ENCODE assay signal across 23 cellular contexts in genomic region chr7:88437132-88437531, GRCh38.
DNase-seq lines count a peak whose midpoint lies in the region; ATAC-seq and TF ChIP-seq lines count a peak whose summit lies in the region.
"Had no signal": no experiment of that assay in that cellular context is flagged by ENCODE, and none has a peak within 500 bp of the region (broad histone marks: within the 10 kb centered on the region; RNA-seq: fewer than 3 reads in every experiment).

No MANE protein-coding gene starts in this region.

- H3K36me3 ChIP-seq in MG63 (no peaks in the 10 kb centered on the region), SK-N-SH (replicated peaks in 1 of 2; ENCODE audit: control insufficient read depth in 1 of 2, insufficient read depth in 2 of 2, low read length in 1 of 2) (no peaks in the 10 kb centered on the region)
- H3K36me3 ChIP-seq: BLaER1 treated with 17β-estradiol and CSF1 and Interleukin-3, amounts not matched to agents 10 nM and 100 nM; cardiac muscle cell; uterus had no signal

- no peaks in the 10 kb centered on the region for H3F3A ChIP-seq in SK-N-SH (replicated peaks; ENCODE audit: insufficient read depth)

- no peak for TF ChIP-seq CTCF in SK-N-SH (IDR thresholded peaks at IDR 0.05)

- CTCF ChIA-PET in SK-N-SH (lab: Yijun Ruan, JAX): no interaction called here

- ATAC-seq in GM18502 (IDR thresholded peaks at IDR 0.05; ENCODE audit: poor library complexity, unreplicated experiment) (peak; percentile 72), GM18909 (IDR thresholded peaks at IDR 0.05; ENCODE audit: poor library complexity, unreplicated experiment) (peak; percentile 52), GM21786 (IDR thresholded peaks at IDR 0.05; ENCODE audit: unreplicated experiment) (peak; percentile 57), HG03342 (IDR thresholded peaks at IDR 0.05; ENCODE audit: unreplicated experiment) (peak; percentile 57)
- ATAC-seq: GM23338, Panc1 had no signal

- no peaks in the 10 kb centered on the region for H4K20me1 ChIP-seq in SK-N-SH (ENCODE audit: insufficient read depth)
- H4K20me1 ChIP-seq: BLaER1 treated with 17β-estradiol and CSF1 and Interleukin-3, amounts not matched to agents 10 nM and 100 nM had no signal

- H3K9me3 ChIP-seq in MG63 (no peaks in the 10 kb centered on the region), SK-N-SH (no peaks in the 10 kb centered on the region)
- H3K9me3 ChIP-seq: BLaER1 treated with 17β-estradiol and CSF1 and Interleukin-3, amounts not matched to agents 10 nM and 100 nM; uterus had no signal

- TF ChIP-seq RAD21 in SK-N-SH (IDR thresholded peaks at IDR 0.05; ENCODE audit: low read length): no peak

- no peak overlapping the region for H3K4me2 ChIP-seq in SK-N-SH
- H3K4me2 ChIP-seq: BLaER1 treated with 17β-estradiol and CSF1 and Interleukin-3, amounts not matched to agents 10 nM and 100 nM; GM23338 had no signal

- H3K4me3 ChIP-seq in MG63 (no peak overlapping the region), SK-N-SH (ENCODE audit: low read depth in 2 of 2, low read length in 1 of 2) (no peak overlapping the region)
- H3K4me3 ChIP-seq: BLaER1 treated with 17β-estradiol and CSF1 and Interleukin-3, amounts not matched to agents 10 nM and 100 nM; cardiac muscle cell; GM23338; uterus had no signal

- H2AFZ ChIP-seq in SK-N-SH (ENCODE audit: low read depth): no peak overlapping the region
- H2AFZ ChIP-seq: GM23338 had no signal

- no peaks in the 10 kb centered on the region for H3K79me2 ChIP-seq in SK-N-SH (ENCODE audit: insufficient read depth)

- H3K9me2 ChIP-seq in SK-N-SH: no peaks in the 10 kb centered on the region

- POLR2A ChIA-PET in SK-N-SH (lab: Yijun Ruan, JAX): no interaction called here

- H3K27ac ChIP-seq in SK-N-SH (ENCODE audit: low read depth in 2 of 2, low read length in 1 of 2): no peak overlapping the region
- H3K27ac ChIP-seq: BLaER1 treated with 17β-estradiol and CSF1 and Interleukin-3, amounts not matched to agents 10 nM and 100 nM; cardiac muscle cell; uterus had no signal

- DNase-seq in MG63 (no peak), SK-N-SH (no peak), AG08395 (ENCODE audit: low spot score) (no peak)
- no peak for DNase-seq in stimulated activated CD4-positive, alpha-beta T cell treated with anti-CD3 and anti-CD28 coated beads, Interleukin-2, amount 100 ng/mL, for 48 hours
- DNase-seq: activated CD4-positive, alpha-beta T cell treated with anti-CD3 and anti-CD28 coated beads for 1 hour; activated naive CD4-positive, alpha-beta T cell treated with anti-CD3 and anti-CD28 coated beads, Interleukin-2, amount 50 U/mL, for 16 hours; activated T-cell treated with anti-CD3 and anti-CD28 coated beads, Interleukin-2, amount 50 U/mL, for 48 hours; anterior cingulate cortex; dermis blood vessel endothelial cell; IMR-90; NCI-H1436; NK-92 treated with Interleukin-12 subunit alpha and Interleukin-12 subunit beta, amount 100 ng/mL, for 24 hours; SIG-M5; T-helper 1 cell; uterus had no signal

- TF ChIP-seq EP300 in SK-N-SH (IDR thresholded peaks at IDR 0.05; ENCODE audit: borderline replicate concordance in 1 of 2, low read depth in 1 of 2, low read length in 1 of 2): no peak

- H3K9ac ChIP-seq in SK-N-SH: no peak overlapping the region
- H3K9ac ChIP-seq: BLaER1 treated with 17β-estradiol and CSF1 and Interleukin-3, amounts not matched to agents 10 nM and 100 nM had no signal

- H3K4me1 ChIP-seq in SK-N-SH (ENCODE audit: control insufficient read depth in 1 of 2, insufficient read depth in 2 of 2, low read depth in 1 of 2, low read length in 1 of 2): peaks cover 0 to 10% of the 10 kb centered on the region in 2 experiments; a peak in 2 of 4 replicates
- H3K4me1 ChIP-seq: BLaER1 treated with 17β-estradiol and CSF1 and Interleukin-3, amounts not matched to agents 10 nM and 100 nM; uterus had no signal

- no peaks in the 10 kb centered on the region for H3K27me3 ChIP-seq in MG63
- no peaks in the 10 kb centered on the region for H3K27me3 ChIP-seq in SK-N-SH (ENCODE audit: insufficient read depth)
- H3K27me3 ChIP-seq: BLaER1 treated with 17β-estradiol and CSF1 and Interleukin-3, amounts not matched to agents 10 nM and 100 nM; cardiac muscle cell; uterus had no signal

TF ChIP-seq in SK-N-SH, 30 proteins besides CTCF, POLR2A, EP300 and RAD21:
- no peak for TF ChIP-seq YY1 (IDR thresholded peaks at IDR 0.05; ENCODE audit: low read depth)
- TF ChIP-seq SIN3A (IDR thresholded peaks at IDR 0.05; ENCODE audit: borderline replicate concordance, low read depth, low read length): no peak
- TF ChIP-seq, protein P1, sequence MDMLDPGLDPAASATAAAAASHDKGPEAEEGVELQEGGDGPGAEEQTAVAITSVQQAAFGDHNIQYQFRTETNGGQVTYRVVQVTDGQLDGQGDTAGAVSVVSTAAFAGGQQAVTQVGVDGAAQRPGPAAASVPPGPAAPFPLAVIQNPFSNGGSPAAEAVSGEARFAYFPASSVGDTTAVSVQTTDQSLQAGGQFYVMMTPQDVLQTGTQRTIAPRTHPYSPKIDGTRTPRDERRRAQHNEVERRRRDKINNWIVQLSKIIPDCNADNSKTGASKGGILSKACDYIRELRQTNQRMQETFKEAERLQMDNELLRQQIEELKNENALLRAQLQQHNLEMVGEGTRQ (IDR thresholded peaks at IDR 0.05; ENCODE audit: borderline replicate concordance, low read depth, low read length): no peak
